ENCODE assay signal across 15 cellular contexts in the genomic region with DNA sequence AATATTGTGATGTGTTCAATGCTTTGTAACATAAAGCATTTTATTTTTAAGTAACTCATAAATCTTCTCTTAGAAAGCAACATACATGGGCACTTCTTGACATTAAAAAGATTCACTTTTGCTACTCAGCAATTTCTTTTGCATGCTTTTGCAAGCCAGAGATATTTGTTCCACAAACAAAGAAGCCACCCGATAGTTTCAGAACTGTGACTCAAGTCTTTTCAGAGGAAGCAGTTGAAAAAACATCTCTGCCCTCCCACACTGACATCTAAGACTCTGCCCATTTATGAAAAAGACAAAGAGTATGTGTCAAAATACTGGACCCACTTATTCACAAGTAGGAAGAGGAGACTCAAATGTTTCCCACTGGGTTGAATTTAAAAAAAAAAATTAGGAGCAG. TPM values are rescaled to one million over a fixed set of nuclear protein-coding genes. Genes with fewer than 3 reads are reported as not detected.
DNase-seq lines count a peak whose midpoint lies in the region; ATAC-seq, FAIRE-seq and TF ChIP-seq lines count a peak whose summit lies in the region.
"Had no signal": no experiment of that assay in that cellular context is flagged by ENCODE, and none has a peak within 500 bp of the region (broad histone marks: within the 10 kb centered on the region; RNA-seq: fewer than 3 reads in every experiment).

No MANE protein-coding gene starts in this region.

- H4K20me1 ChIP-seq in MM.1S (ENCODE audit: insufficient read depth, low read length): no peaks in the 10 kb centered on the region

- peaks cover 31% of the 10 kb centered on the region for H3K4me1 ChIP-seq in Caco-2
- H3K4me1 ChIP-seq in MM.1S (ENCODE audit: low read length): peaks cover 52% of the 10 kb centered on the region

- no peak overlapping the region for H3K4me3 Mint-ChIP-seq in Caco-2 (ENCODE audit: unreplicated experiment)
- H3K4me3 Mint-ChIP-seq in osteocyte (ENCODE audit: unreplicated experiment): peak overlapping the region; percentile 42

- POLR2A ChIA-PET in Caco-2 (lab: Charles Lee): no interaction called here

- no TSS peak for BruUV-seq in Caco-2 (replicated peaks; lab: Mats Ljungman, UMichigan)

- no peak for FAIRE-seq in bronchial epithelial cell (lab: Jason Lieb, UNC)
- FAIRE-seq: GM19239 had no signal

- H3K9me3 ChIP-seq in Caco-2: no peaks in the 10 kb centered on the region
- no peaks in the 10 kb centered on the region for H3K9me3 ChIP-seq in MM.1S (replicated peaks; ENCODE audit: insufficient read depth, low read length)
- H3K9me3 ChIP-seq: adrenal gland, heart right ventricle had no signal

- H3K79me2 ChIP-seq in MM.1S (ENCODE audit: low read length): peaks cover 61% of the 10 kb centered on the region

- H3K9me2 ChIP-seq in MM.1S (replicated peaks; ENCODE audit: insufficient read depth, low read length): no peaks in the 10 kb centered on the region

- TF ChIP-seq CTCF in Caco-2 (IDR thresholded peaks at IDR 0.05; ENCODE audit: insufficient read depth in 1 of 2, low read depth in 1 of 2, low read length in 1 of 2, severe bottlenecking in 1 of 2, unreplicated experiment in 1 of 2): no peak
- no peak for TF ChIP-seq CTCF in MM.1S (IDR thresholded peaks at IDR 0.05; ENCODE audit: low read length)
- no peak for TF ChIP-seq CTCF in bronchial epithelial cell (IDR thresholded peaks at IDR 0.05; ENCODE audit: insufficient read depth, low read length, severe bottlenecking)
- no peak for TF ChIP-seq CTCF in osteocyte (IDR thresholded peaks at IDR 0.05)

- peak overlapping the region; percentile 26; the same call in 1 of the 2 replicates for H3K9ac ChIP-seq in MM.1S (ENCODE audit: low read length)

- H3K36me3 Mint-ChIP-seq in Caco-2 (ENCODE audit: insufficient read depth, unreplicated experiment): peaks cover 33% of the 10 kb centered on the region
- H3K36me3 Mint-ChIP-seq in osteocyte (ENCODE audit: unreplicated experiment): peaks cover 38% of the 10 kb centered on the region

- no peaks in the 10 kb centered on the region for H3K27me3 ChIP-seq in Caco-2 (replicated peaks; ENCODE audit: control insufficient read depth, insufficient read depth, low read length)
- no peaks in the 10 kb centered on the region for H3K27me3 ChIP-seq in MM.1S (replicated peaks; ENCODE audit: insufficient read depth, low read length)
- H3K27me3 ChIP-seq in bronchial epithelial cell (ENCODE audit: control insufficient read depth, insufficient read depth, low read length): no peaks in the 10 kb centered on the region
- H3K27me3 ChIP-seq: adrenal gland, heart right ventricle had no signal

- CTCF ChIA-PET in Caco-2 (lab: Charles Lee): no interaction called here

- H3K4me3 ChIP-seq in Caco-2 (ENCODE audit: low read depth, low read length): no peak overlapping the region
- no peak overlapping the region for H3K4me3 ChIP-seq in MM.1S (ENCODE audit: low read length)
- no peak overlapping the region for H3K4me3 ChIP-seq in bronchial epithelial cell (ENCODE audit: low read depth, low read length)
- H3K4me3 ChIP-seq: adrenal gland, heart right ventricle had no signal

- no peak overlapping the region for H2AFZ ChIP-seq in MM.1S (ENCODE audit: low read length)

- ATAC-seq in GM21529 (IDR thresholded peaks at IDR 0.05; ENCODE audit: unreplicated experiment) (no peak), GM21381 (IDR thresholded peaks at IDR 0.05; ENCODE audit: unreplicated experiment) (no peak), GM21723 (IDR thresholded peaks at IDR 0.05; ENCODE audit: unreplicated experiment) (no peak)
- ATAC-seq: heart right ventricle had no signal

- peak overlapping the region; percentile 55 for H3K4me2 ChIP-seq in MM.1S (ENCODE audit: low read depth, low read length)

- H3K36me3 ChIP-seq in Caco-2 (ENCODE audit: control insufficient read depth, insufficient read depth, low read length) (peaks cover 2% of the 10 kb centered on the region; the same call in 1 of the 2 replicates), MM.1S (replicated peaks; ENCODE audit: insufficient read depth, low read length) (no peaks in the 10 kb centered on the region), bronchial epithelial cell (ENCODE audit: control insufficient read depth, insufficient read depth, low read length) (peaks cover 6% of the 10 kb centered on the region)

- peak overlapping the region; percentile 86 for H3K27ac ChIP-seq in MM.1S (ENCODE audit: low read length)

- peak overlapping the region; percentile 57 for H3K27ac Mint-ChIP-seq in Caco-2 (ENCODE audit: unreplicated experiment)
- peak overlapping the region; percentile 92 for H3K27ac Mint-ChIP-seq in osteocyte (ENCODE audit: unreplicated experiment)

- H3K27me3 Mint-ChIP-seq in Caco-2 (ENCODE audit: insufficient read depth, unreplicated experiment) (no peaks in the 10 kb centered on the region), osteocyte (ENCODE audit: unreplicated experiment) (no peaks in the 10 kb centered on the region)
- H3K27me3 Mint-ChIP-seq: naive B cell had no signal

- DNase-seq in Caco-2: no peak
- peak; percentile 93 for DNase-seq in MM.1S
- peak; percentile 31 for DNase-seq in bronchial epithelial cell (ENCODE audit: low read depth)
- no peak for DNase-seq in osteocyte (ENCODE audit: extremely low spot score, unreplicated experiment)
- no peak for DNase-seq in NCI-H1105 treated with DMSO at 0.1 percent for 48 hours (lab: John Stamatoyannopoulos, UW)
- DNase-seq: adrenal gland, DND-41, heart right ventricle, KG1, naive B cell, NCI-H82 had no signal

- H3K9me3 Mint-ChIP-seq in Caco-2 (ENCODE audit: unreplicated experiment) (no peaks in the 10 kb centered on the region), osteocyte (ENCODE audit: unreplicated experiment) (no peaks in the 10 kb centered on the region)
- H3K9me3 Mint-ChIP-seq: naive B cell had no signal

- peaks cover 42% of the 10 kb centered on the region for H3F3A ChIP-seq in MM.1S (ENCODE audit: insufficient read depth, low read length)

- H3K4me1 Mint-ChIP-seq in Caco-2 (ENCODE audit: low read depth, unreplicated experiment): peaks cover 27% of the 10 kb centered on the region
- peaks cover 94% of the 10 kb centered on the region for H3K4me1 Mint-ChIP-seq in osteocyte (ENCODE audit: unreplicated experiment)

- intact Hi-C loops in Caco-2 (cut with micrococcal nuclease; ENCODE audit: unreplicated experiment): loop anchor here (2.0 kb wide), 2 partner anchors 14 to 154 kb away; no protein-coding TSS in a partner anchor

RNA-seq across cellular contexts. Expression of a gene that starts 7.5 kb away (rescaled TPM):
- total RNA-seq in Caco-2 (2022) (49.2 and 56.0 TPM in 2 replicates), bronchial epithelial cell (21.4 and 23.2 TPM in 2 replicates), osteocyte (69.2 and 69.8 TPM in 2 replicates)

Comparison
In these comparisons a context has a peak if more than half of its experiments do, and no peak if none do; other contexts are left out.
1. DNase-seq: peak in MM.1S (single experiment) and bronchial epithelial cell (single experiment); none in Caco-2 (0 of 2), osteocyte (single experiment) and NCI-H1105 treated with DMSO at 0.1 percent for 48 hours (single experiment).